11 cellular contexts compared by ENCODE assay signal in the genomic region with DNA sequence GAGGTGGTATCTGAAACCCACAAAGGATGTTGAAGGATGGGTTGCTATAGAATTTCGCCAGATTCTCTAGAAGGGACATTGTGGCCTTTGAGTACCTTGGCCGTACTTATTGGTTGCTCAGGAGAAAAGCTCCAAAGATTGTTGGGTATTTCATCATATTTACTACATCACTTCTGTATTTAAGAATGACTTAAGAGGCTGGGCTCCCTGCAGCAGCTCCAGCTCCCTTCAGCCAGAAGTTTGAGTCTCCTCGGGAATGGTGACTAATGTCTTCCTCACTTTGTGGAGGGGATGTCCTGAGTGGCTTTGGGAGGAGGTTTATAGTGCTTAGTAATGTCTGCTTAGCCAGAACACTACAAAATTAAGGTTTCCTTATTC. TPM values are rescaled to one million over a fixed set of nuclear protein-coding genes. Genes with fewer than 3 reads are reported as not detected.
DNase-seq lines count a peak whose midpoint lies in the region; ATAC-seq and TF ChIP-seq lines count a peak whose summit lies in the region.
"Had no signal": no experiment of that assay in that cellular context is flagged by ENCODE, and none has a peak within 500 bp of the region (broad histone marks: within the 10 kb centered on the region; RNA-seq: fewer than 3 reads in every experiment).

No MANE protein-coding gene starts in this region.

- H4K8ac ChIP-seq in IMR-90 (ENCODE audit: low read depth in 2 of 2, low read length in 2 of 2): no peak overlapping the region

- POLR2A ChIA-PET in IMR-90 (lab: Charles Lee; ENCODE audit: unreplicated experiment): interaction anchor here (0.6 kb wide), 1 partner anchor 28 kb away, joined by 3 read pairs; no protein-coding TSS in a partner anchor

- dilution Hi-C loops in IMR-90 (cut with HindIII; ENCODE audit: low sequenced_read_pairs, unreplicated experiment): no loop called here

- H3K4me1 ChIP-seq in IMR-90 (ENCODE audit: control insufficient read depth, insufficient read depth, low read length): 0 out of 2 replicates have a peak, but pooled peaks cover 5% of the 10 kb centered on the region
- peaks cover 0 to 12% of the 10 kb centered on the region in 2 donors for H3K4me1 ChIP-seq in right atrium auricular region
- H3K4me1 ChIP-seq in thyroid gland: peaks cover 25 to 32% of the 10 kb centered on the region in 2 donors
- H3K4me1 ChIP-seq in vagina: no peaks in the 10 kb centered on the region
- H3K4me1 ChIP-seq: pancreas had no signal

- H3K18ac ChIP-seq in IMR-90 (ENCODE audit: low read depth, low read length): no peak overlapping the region

- peak; percentile 94 for ATAC-seq in IMR-90 (ENCODE audit: low read depth)
- ATAC-seq in HG03196 (IDR thresholded peaks at IDR 0.05; ENCODE audit: unreplicated experiment): no peak

- no peak overlapping the region for H2AFZ ChIP-seq in IMR-90 (replicated peaks; ENCODE audit: low read length, poor library complexity)

- H2BK120ac ChIP-seq in IMR-90 (ENCODE audit: low read depth, low read length): peak overlapping the region; percentile 57

- H3K27ac ChIP-seq in IMR-90 (ENCODE audit: insufficient read depth, low read length) (0 out of 2 replicates have a peak overlapping the region, but pooled peaks have one; percentile 21), right atrium auricular region (peak overlapping the region; percentile 29 to 55), thyroid gland (peak overlapping the region; percentile 27 to 69 (median 28)), vagina (no peak overlapping the region)
- H3K27ac ChIP-seq: pancreas had no signal

- H4K20me1 ChIP-seq in IMR-90 (ENCODE audit: insufficient read depth, low read length): no peaks in the 10 kb centered on the region

- H3K23ac ChIP-seq in IMR-90 (ENCODE audit: low read depth, low read length): no peak overlapping the region

- H3K36me3 ChIP-seq in IMR-90 (ENCODE audit: control insufficient read depth, insufficient read depth, low read length): peaks cover 11% of the 10 kb centered on the region
- H3K36me3 ChIP-seq in right atrium auricular region: peaks cover 17% of the 10 kb centered on the region
- peaks cover 15% of the 10 kb centered on the region in 2 donors for H3K36me3 ChIP-seq in thyroid gland
- H3K36me3 ChIP-seq in vagina: peaks cover 0 to 7% of the 10 kb centered on the region in 2 donors

- in situ Hi-C loops in IMR-90 (cut with MboI; ENCODE audit: low sequenced_read_pairs): no loop called here

- peaks cover 0 to 7% of the 10 kb centered on the region in 2 experiments; a peak in 1 of 4 replicates for H3K79me1 ChIP-seq in IMR-90 (ENCODE audit: low read depth in 1 of 2, low read length in 2 of 2)

- no peak overlapping the region for H2AK5ac ChIP-seq in IMR-90 (ENCODE audit: low read depth, low read length)

- H3K27me3 ChIP-seq in IMR-90 (ENCODE audit: control insufficient read depth, insufficient read depth, low read length) (no peaks in the 10 kb centered on the region), right atrium auricular region (no peaks in the 10 kb centered on the region), thyroid gland (no peaks in the 10 kb centered on the region), vagina (no peaks in the 10 kb centered on the region)
- H3K27me3 ChIP-seq: pancreas had no signal

- intact Hi-C loops in IMR-90 (cut with micrococcal nuclease): no loop called here
- intact Hi-C loops in thyroid gland (cut with DNase I): no loop called here
- intact Hi-C loops in vagina (cut with DNase I): no loop called here

- DNase-seq in IMR-90 (peak; percentile 89), astrocyte of the hippocampus (ENCODE audit: low read depth, low spot score) (peak; percentile 51), right atrium auricular region (ENCODE audit: low spot score) (peak; percentile 77), thyroid gland (no peak), occipital lobe (lab: John Stamatoyannopoulos, UW) (no peak), vagina (ENCODE audit: extremely low spot score in 2 of 2) (no peak)
- DNase-seq: KG1, pancreas, T-helper 2 cell had no signal

- H2BK15ac ChIP-seq in IMR-90 (ENCODE audit: low read depth, low read length): peak overlapping the region; percentile 41; the same call in 2 of the 3 replicates

- H3K4ac ChIP-seq in IMR-90 (ENCODE audit: low read depth, low read length): peak overlapping the region; percentile 23; the same call in 1 of the 2 replicates

- H2AK9ac ChIP-seq in IMR-90 (replicated peaks; ENCODE audit: low read depth, low read length, poor library complexity): no peak overlapping the region

- CTCF ChIA-PET in IMR-90 (lab: Yijun Ruan, JAX): no interaction called here

- TF ChIP-seq CTCF in IMR-90 (conservative IDR thresholded peaks at IDR 0.05; ENCODE audit: low read depth, low read length) (no peak), right atrium auricular region (IDR thresholded peaks at IDR 0.05) (no peak), thyroid gland (IDR thresholded peaks at IDR 0.05) (no peak), vagina (IDR thresholded peaks at IDR 0.05) (no peak)

- H3K9ac ChIP-seq in IMR-90 (ENCODE audit: low read depth, low read length): no peak overlapping the region

- H3K9me3 ChIP-seq in IMR-90 (ENCODE audit: control insufficient read depth, insufficient read depth, low read length) (no peaks in the 10 kb centered on the region), right atrium auricular region (no peaks in the 10 kb centered on the region), thyroid gland (no peaks in the 10 kb centered on the region), vagina (no peaks in the 10 kb centered on the region)
- H3K9me3 ChIP-seq: pancreas had no signal

- H3K56ac ChIP-seq in IMR-90 (ENCODE audit: extremely low read depth, insufficient read depth, low read length): no peak overlapping the region

- no peak overlapping the region for H2BK5ac ChIP-seq in IMR-90 (ENCODE audit: low read depth, low read length, poor library complexity, severe bottlenecking)

- TF ChIP-seq RAD21 in IMR-90 (IDR thresholded peaks at IDR 0.05; ENCODE audit: low read length): no peak

- H3K9me1 ChIP-seq in IMR-90 (ENCODE audit: insufficient read depth, low read length): peaks cover 18% of the 10 kb centered on the region

- H3K14ac ChIP-seq in IMR-90 (replicated peaks; ENCODE audit: low read depth, low read length): 0 out of 2 replicates have a peak overlapping the region, but pooled peaks have one; percentile 23

- H4K91ac ChIP-seq in IMR-90 (ENCODE audit: insufficient read depth, low read depth, low read length): no peak overlapping the region

- no CpG with 5 or more reads among the region's 3 CpGs for WGBS in IMR-90 (ENCODE audit: extremely low coverage in 2 of 2, insufficient read length in 1 of 2), 2 experiments
- 61 to 66% methylated on average over 3 of the region's 3 CpGs for WGBS in thyroid gland, 2 donors

- no TSS peak for BruUV-seq in IMR-90 (replicated peaks; lab: Mats Ljungman, UMichigan)

- H3K4me3 ChIP-seq in IMR-90 (ENCODE audit: insufficient read depth, low read depth, low read length) (no peak overlapping the region), right atrium auricular region (no peak overlapping the region), thyroid gland (replicated peaks in 1 of 3) (no peak overlapping the region), vagina (no peak overlapping the region)
- H3K4me3 ChIP-seq: pancreas had no signal

- TF ChIP-seq POLR2A in IMR-90 (IDR thresholded peaks at IDR 0.05; ENCODE audit: low read depth, low read length) (no peak), thyroid gland (IDR thresholded peaks at IDR 0.05) (no peak), vagina (IDR thresholded peaks at IDR 0.05) (no peak)

- peak overlapping the region; percentile 8 for H2BK20ac ChIP-seq in IMR-90 (ENCODE audit: low read depth, low read length)

- H3K4me2 ChIP-seq in IMR-90 (ENCODE audit: low read depth, low read length): no peak overlapping the region; the same call in 1 of the 2 replicates

- H4K5ac ChIP-seq in IMR-90 (ENCODE audit: low read depth, low read length): no peak overlapping the region

TF ChIP-seq in IMR-90, 13 proteins besides CTCF, POLR2A, EP300 and RAD21:
- TF ChIP-seq CEBPB (IDR thresholded peaks at IDR 0.05; ENCODE audit: low read depth, low read length) (peak; percentile 87), MAZ (IDR thresholded peaks at IDR 0.05; ENCODE audit: borderline replicate concordance, low read depth, low read length) (no peak)

RNA-seq across cellular contexts. Expression of a gene that starts 18.1 kb away (rescaled TPM):
- total RNA-seq in IMR-90 (2012; rRNA removed) (3.6 TPM in 2 replicates), right atrium auricular region (1 to 10 TPM; 5.4 to 8.8 TPM), thyroid gland (10 to 100 TPM; 17.9 to 33.2 (median 29.7) TPM), occipital lobe (5.3 TPM), vagina (10.3 TPM)
- 1.8 and 1.9 TPM in 2 replicates for polyA plus RNA-seq in IMR-90 (2012; rRNA removed)
- polyA plus RNA-seq in IMR-90 (2012; cell fraction: cytosol; rRNA removed): 0.75 and 1.1 TPM in 2 replicates
- 1.9 and 3.0 TPM in 2 replicates for polyA plus RNA-seq in IMR-90 (2012; cell fraction: nucleus; rRNA removed; ENCODE audit: low replicate concordance)

RNA-seq across cellular contexts. Expression of a gene that starts 37.4 kb away (rescaled TPM):
- total RNA-seq in IMR-90 (2012; rRNA removed): 1.7 and 2.2 TPM in 2 replicates
- 0.34 and 0.39 TPM in 2 replicates for polyA plus RNA-seq in IMR-90 (2012; rRNA removed)
- polyA plus RNA-seq in IMR-90 (2012; cell fraction: cytosol; rRNA removed): 0.54 and 0.75 TPM in 2 replicates
- polyA plus RNA-seq in IMR-90 (2012; cell fraction: nucleus; rRNA removed; ENCODE audit: low replicate concordance): 0.47 and 0.61 TPM in 2 replicates
- total RNA-seq in right atrium auricular region: 100 to 1,000 TPM in 1 of 2 donors, 10 to 100 TPM in 1; 88.9 to 199 TPM
- 10 to 100 TPM; 19.9 to 47.3 (median 30.1) TPM for total RNA-seq in thyroid gland
- 0.16 TPM for total RNA-seq in occipital lobe
- 5.6 TPM for total RNA-seq in vagina
- total RNA-seq: NCI-H460 had no signal

Comparison
In these comparisons a context has a peak if more than half of its experiments do, and no peak if none do; other contexts are left out.
1. DNase-seq: peak in IMR-90 (single experiment), astrocyte of the hippocampus (single experiment) and right atrium auricular region (single experiment); none in thyroid gland (0 of 2), occipital lobe (single experiment) and vagina (0 of 2).